ENCODE assay signal across 10 cellular contexts in genomic region chr5:80967500-80968181, GRCh38. TPM values are rescaled to one million over a fixed set of nuclear protein-coding genes. Genes with fewer than 3 reads are reported as not detected.
DNase-seq lines count a peak whose midpoint lies in the region; ATAC-seq, FAIRE-seq and TF ChIP-seq lines count a peak whose summit lies in the region.
"Had no signal": no experiment of that assay in that cellular context is flagged by ENCODE, and none has a peak within 500 bp of the region (broad histone marks: within the 10 kb centered on the region; RNA-seq: fewer than 3 reads in every experiment).

No MANE protein-coding gene starts in this region.

- peak overlapping the region; percentile 84 for H3K27ac Mint-ChIP-seq in activated CD8-positive, alpha-beta T cell treated with anti-CD3 and anti-CD28 coated beads for 36 hours
- no peak overlapping the region for H3K27ac Mint-ChIP-seq in activated CD8-positive, alpha-beta T cell treated with anti-CD3 and anti-CD28 coated beads, Interleukin-2, amount 10 ng/mL, durations not matched to agents 7 days and 5 days
- H3K27ac Mint-ChIP-seq in activated T-helper 17 cell treated with anti-CD3 and anti-CD28 coated beads, Interleukin-2, amount 50 U/mL, for 72 hours: peak overlapping the region; percentile 73

- H3K36me3 ChIP-seq in hepatocyte (replicated peaks; ENCODE audit: insufficient read depth, low read depth) (no peaks in the 10 kb centered on the region), tibial nerve (no peaks in the 10 kb centered on the region)

- no peak overlapping the region for H3K4me3 Mint-ChIP-seq in activated CD8-positive, alpha-beta T cell treated with anti-CD3 and anti-CD28 coated beads for 36 hours
- H3K4me3 Mint-ChIP-seq in activated CD8-positive, alpha-beta T cell treated with anti-CD3 and anti-CD28 coated beads, Interleukin-2, amount 10 ng/mL, durations not matched to agents 7 days and 5 days: no peak overlapping the region
- peak overlapping the region; percentile 47 for H3K4me3 Mint-ChIP-seq in activated T-helper 17 cell treated with anti-CD3 and anti-CD28 coated beads, Interleukin-2, amount 50 U/mL, for 72 hours

- ATAC-seq in activated CD8-positive, alpha-beta T cell treated with anti-CD3 and anti-CD28 coated beads for 36 hours: peak; percentile 61
- no peak for ATAC-seq in activated CD8-positive, alpha-beta T cell treated with anti-CD3 and anti-CD28 coated beads, Interleukin-2, amount 10 ng/mL, durations not matched to agents 7 days and 5 days
- ATAC-seq in activated T-helper 17 cell treated with anti-CD3 and anti-CD28 coated beads, Interleukin-2, amount 50 U/mL, for 72 hours (replicated peaks): peak; percentile 75
- no peak for ATAC-seq in GM21447 (IDR thresholded peaks at IDR 0.05; ENCODE audit: unreplicated experiment)
- no peak for ATAC-seq in HG03565 (IDR thresholded peaks at IDR 0.05; ENCODE audit: unreplicated experiment)

- no peak for TF ChIP-seq CTCF in activated CD8-positive, alpha-beta T cell treated with anti-CD3 and anti-CD28 coated beads for 36 hours (IDR thresholded peaks at IDR 0.05)
- TF ChIP-seq CTCF in hepatocyte (IDR thresholded peaks at IDR 0.05; ENCODE audit: poor library complexity) (no peak), tibial nerve (IDR thresholded peaks at IDR 0.05) (no peak)

- peaks cover 1% of the 10 kb centered on the region for H3K9me3 Mint-ChIP-seq in activated CD8-positive, alpha-beta T cell treated with anti-CD3 and anti-CD28 coated beads for 36 hours
- no peaks in the 10 kb centered on the region for H3K9me3 Mint-ChIP-seq in activated CD8-positive, alpha-beta T cell treated with anti-CD3 and anti-CD28 coated beads, Interleukin-2, amount 10 ng/mL, durations not matched to agents 7 days and 5 days (ENCODE audit: insufficient read depth)
- no peaks in the 10 kb centered on the region for H3K9me3 Mint-ChIP-seq in activated T-helper 17 cell treated with anti-CD3 and anti-CD28 coated beads, Interleukin-2, amount 50 U/mL, for 72 hours

- H3K9me3 ChIP-seq in hepatocyte (ENCODE audit: low read depth): no peaks in the 10 kb centered on the region
- H3K9me3 ChIP-seq in tibial nerve: no peaks in the 10 kb centered on the region

- CTCF ChIA-PET in activated CD8-positive, alpha-beta T cell treated with anti-CD3 and anti-CD28 coated beads for 36 hours (lab: Charles Lee): interaction anchor here (0.9 to 1.7 kb wide), 4 partner anchors 9 to 332 kb away, joined by 3 to 6 read pairs (median 3); no protein-coding TSS in a partner anchor
- CTCF ChIA-PET in activated CD8-positive, alpha-beta T cell treated with anti-CD3 and anti-CD28 coated beads, Interleukin-2, amount 10 ng/mL, durations not matched to agents 7 days and 5 days (lab: Charles Lee): interaction anchor here (0.7 to 1.8 kb wide), 4 partner anchors 9 to 261 kb away, joined by 3 to 7 read pairs (median 3); no protein-coding TSS in a partner anchor

- no peaks in the 10 kb centered on the region for H4K20me1 ChIP-seq in hepatocyte (ENCODE audit: insufficient read depth, poor library complexity, severe bottlenecking)

- H3K27me3 ChIP-seq in hepatocyte (peaks cover 10% of the 10 kb centered on the region), tibial nerve (peaks cover 0 to 3% of the 10 kb centered on the region in 2 donors)

- peaks cover 13% of the 10 kb centered on the region for H3K36me3 Mint-ChIP-seq in activated CD8-positive, alpha-beta T cell treated with anti-CD3 and anti-CD28 coated beads for 36 hours (ENCODE audit: low read depth)
- no peaks in the 10 kb centered on the region for H3K36me3 Mint-ChIP-seq in activated CD8-positive, alpha-beta T cell treated with anti-CD3 and anti-CD28 coated beads, Interleukin-2, amount 10 ng/mL, durations not matched to agents 7 days and 5 days (ENCODE audit: low read depth)
- H3K36me3 Mint-ChIP-seq in activated T-helper 17 cell treated with anti-CD3 and anti-CD28 coated beads, Interleukin-2, amount 50 U/mL, for 72 hours (ENCODE audit: low read depth): no peaks in the 10 kb centered on the region

- POLR2A ChIA-PET in activated CD8-positive, alpha-beta T cell treated with anti-CD3 and anti-CD28 coated beads for 36 hours (lab: Charles Lee): interaction anchor here (0.6 to 1.2 kb wide), 4 partner anchors 40 to 115 kb away, joined by 3 to 4 read pairs (median 3); no protein-coding TSS in a partner anchor
- POLR2A ChIA-PET in activated CD8-positive, alpha-beta T cell treated with anti-CD3 and anti-CD28 coated beads, Interleukin-2, amount 10 ng/mL, durations not matched to agents 7 days and 5 days (lab: Charles Lee): interaction anchor here (1.2 kb wide), 1 partner anchor 39 kb away, joined by 7 read pairs; no protein-coding TSS in a partner anchor

- intact Hi-C loops in activated CD8-positive, alpha-beta T cell treated with anti-CD3 and anti-CD28 coated beads for 36 hours (cut with micrococcal nuclease): loop anchor here (10.0 kb wide), 1 partner anchor 213 kb away; no protein-coding TSS in a partner anchor

- H3K27me3 Mint-ChIP-seq in activated CD8-positive, alpha-beta T cell treated with anti-CD3 and anti-CD28 coated beads for 36 hours: no peaks in the 10 kb centered on the region
- H3K27me3 Mint-ChIP-seq in activated CD8-positive, alpha-beta T cell treated with anti-CD3 and anti-CD28 coated beads, Interleukin-2, amount 10 ng/mL, durations not matched to agents 7 days and 5 days (ENCODE audit: low read depth): no peaks in the 10 kb centered on the region
- no peaks in the 10 kb centered on the region for H3K27me3 Mint-ChIP-seq in activated T-helper 17 cell treated with anti-CD3 and anti-CD28 coated beads, Interleukin-2, amount 50 U/mL, for 72 hours

- peak in 1 of 2 donors; percentile 66 for TF ChIP-seq EP300 in tibial nerve (IDR thresholded peaks at IDR 0.05)

- H3K4me2 ChIP-seq in hepatocyte: no peak overlapping the region

- H3K4me1 Mint-ChIP-seq in activated CD8-positive, alpha-beta T cell treated with anti-CD3 and anti-CD28 coated beads for 36 hours (ENCODE audit: low read depth): peaks cover 63% of the 10 kb centered on the region
- peaks cover 38% of the 10 kb centered on the region for H3K4me1 Mint-ChIP-seq in activated CD8-positive, alpha-beta T cell treated with anti-CD3 and anti-CD28 coated beads, Interleukin-2, amount 10 ng/mL, durations not matched to agents 7 days and 5 days (ENCODE audit: low read depth)
- H3K4me1 Mint-ChIP-seq in activated T-helper 17 cell treated with anti-CD3 and anti-CD28 coated beads, Interleukin-2, amount 50 U/mL, for 72 hours: peaks cover 36% of the 10 kb centered on the region

- no peak for FAIRE-seq in GM12891 (lab: Jason Lieb, UNC)
- FAIRE-seq: TTC549 had no signal

- H3K4me1 ChIP-seq in hepatocyte (ENCODE audit: insufficient read depth) (no peaks in the 10 kb centered on the region), tibial nerve (peaks cover 0 to 13% (median 0%) of the 10 kb centered on the region in 4 donors)

- WGBS in hepatocyte (ENCODE audit: low lambda C conversion rate, missing lambda C conversion rate): 42% methylated on average over 2 of the region's 2 CpGs
- WGBS in tibial nerve, 2 donors: 42 to 45% methylated on average over 2 of the region's 2 CpGs

- TF ChIP-seq POLR2A in tibial nerve (IDR thresholded peaks at IDR 0.05) (no peak), GM12891 (IDR thresholded peaks at IDR 0.05; ENCODE audit: low read depth, low read length) (no peak)

- no peak for DNase-seq in activated CD8-positive, alpha-beta T cell treated with anti-CD3 and anti-CD28 coated beads for 36 hours
- DNase-seq in activated CD8-positive, alpha-beta T cell treated with anti-CD3 and anti-CD28 coated beads, Interleukin-2, amount 10 ng/mL, durations not matched to agents 7 days and 5 days: no peak
- peak; percentile 52 for DNase-seq in hepatocyte (ENCODE audit: low spot score)
- peak in 1 of 2 donors; percentile 65 for DNase-seq in tibial nerve (ENCODE audit: low spot score in 2 of 2)
- DNase-seq in GM12891 (ENCODE audit: insufficient read length, low spot score): no peak
- DNase-seq: DMS79 treated with DMSO at 0.1 percent for 48 hours had no signal

- H3K79me2 ChIP-seq in hepatocyte: no peaks in the 10 kb centered on the region

- H3K4me3 ChIP-seq in hepatocyte (no peak overlapping the region), tibial nerve (no peak overlapping the region)

- H3K27ac ChIP-seq in hepatocyte (peak overlapping the region; percentile 48), tibial nerve (peak overlapping the region; percentile 40 to 68 (median 64))

- H3K9me2 ChIP-seq in hepatocyte (replicated peaks; ENCODE audit: insufficient read depth): no peaks in the 10 kb centered on the region

- no peak overlapping the region for H2AFZ ChIP-seq in hepatocyte

TF ChIP-seq in GM12891, 5 proteins besides CTCF, POLR2A, EP300 and RAD21:
- no peak for TF ChIP-seq POU2F2 (IDR thresholded peaks at IDR 0.05; ENCODE audit: low read depth, low read length)
- TF ChIP-seq TAF1 (IDR thresholded peaks at IDR 0.05; ENCODE audit: low read depth, low read length): no peak
- no peak for TF ChIP-seq SPI1 (IDR thresholded peaks at IDR 0.05; ENCODE audit: low read depth, low read length)
- TF ChIP-seq POLR2AphosphoS5 (IDR thresholded peaks at IDR 0.05; ENCODE audit: low read depth, low read length): no peak

RNA-seq across cellular contexts. Expression of gene RASGRF2, which starts 7.5 kb away (rescaled TPM):
- total RNA-seq in activated CD8-positive, alpha-beta T cell treated with anti-CD3 and anti-CD28 coated beads for 36 hours: 10 to 100 TPM; 14.9 to 15.8 TPM
- total RNA-seq in activated CD8-positive, alpha-beta T cell treated with anti-CD3 and anti-CD28 coated beads, Interleukin-2, amount 10 ng/mL, durations not matched to agents 7 days and 5 days: 10 to 100 TPM; 10.0 to 11.6 TPM
- total RNA-seq in activated T-helper 17 cell treated with anti-CD3 and anti-CD28 coated beads, Interleukin-2, amount 50 U/mL, for 72 hours: 1 to 10 TPM; 6.8 to 7.6 TPM
- total RNA-seq in hepatocyte (3.1 and 3.3 TPM in 2 replicates), tibial nerve (10 to 100 TPM; 19.5 to 45.3 (median 34.6) TPM)
- polyA plus RNA-seq in hepatocyte: 1.8 and 2.0 TPM in 2 replicates
- polyA plus RNA-seq in GM12891 (2012; ENCODE audit: low read depth, missing spikeins): 0.09 TPM

Comparison
In these comparisons a context has a peak if more than half of its experiments do, and no peak if none do; other contexts are left out.
1. ATAC-seq: peak in activated CD8-positive, alpha-beta T cell treated with anti-CD3 and anti-CD28 coated beads for 36 hours (single experiment) and activated T-helper 17 cell treated with anti-CD3 and anti-CD28 coated beads, Interleukin-2, amount 50 U/mL, for 72 hours (single experiment); none in activated CD8-positive, alpha-beta T cell treated with anti-CD3 and anti-CD28 coated beads, Interleukin-2, amount 10 ng/mL, durations not matched to agents 7 days and 5 days (single experiment), GM21447 (single experiment) and HG03565 (single experiment).